ENCODE assay signal across 30 cellular contexts in the genomic region with DNA sequence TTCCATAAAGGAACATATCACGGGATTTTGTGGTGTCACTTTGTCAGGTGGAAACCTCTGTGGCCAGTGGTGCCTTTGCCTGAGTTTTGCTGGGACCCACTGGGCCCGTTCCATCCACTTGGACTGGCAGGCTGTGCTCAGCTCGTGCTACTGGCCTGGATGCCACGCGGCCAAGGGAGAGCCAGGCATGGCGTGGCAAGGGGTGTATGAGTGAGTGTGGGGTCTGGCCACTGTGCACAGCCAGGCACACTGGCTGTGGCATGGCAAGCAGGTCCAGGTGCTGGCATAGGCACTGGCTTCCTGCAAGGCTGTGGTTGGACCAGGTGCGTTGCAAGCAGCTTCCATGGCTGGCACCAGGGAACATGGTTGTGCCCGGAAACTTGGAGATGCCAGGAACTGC.
"Had no signal": no experiment of that assay in that cellular context is flagged by ENCODE, and none has a peak within 500 bp of the region (broad histone marks: within the 10 kb centered on the region; RNA-seq: fewer than 3 reads in every experiment).

No MANE protein-coding gene starts in this region.

- H3K27me3 Mint-ChIP-seq: activated CD4-positive, alpha-beta memory T cell treated with anti-CD3 and anti-CD28 coated beads for 36 hours; activated CD4-positive, alpha-beta T cell treated with anti-CD3 and anti-CD28 coated beads for 36 hours; activated CD4-positive, alpha-beta T cell treated with anti-CD3 and anti-CD28 coated beads, Interleukin-2, amount 10 ng/mL, durations not matched to agents 24 days and 14 days; activated CD8-positive, alpha-beta memory T cell treated with anti-CD3 and anti-CD28 coated beads, Interleukin-2, amount 10 ng/mL, durations not matched to agents 7 days and 5 days; activated naive CD8-positive, alpha-beta T cell had no signal

- H3K4me3 ChIP-seq: colonic mucosa, esophagus squamous epithelium, gastroesophageal sphincter had no signal

- DNase-seq: activated CD4-positive, alpha-beta memory T cell treated with anti-CD3 and anti-CD28 coated beads for 36 hours; activated CD4-positive, alpha-beta T cell treated with anti-CD3 and anti-CD28 coated beads for 36 hours; activated CD4-positive, alpha-beta T cell treated with anti-CD3 and anti-CD28 coated beads, Interleukin-2, amount 10 ng/mL, durations not matched to agents 24 days and 14 days; activated CD4-positive, CD25-positive, alpha-beta regulatory T cell; activated CD4-positive, CD25-positive, alpha-beta regulatory T cell treated with anti-CD3 and anti-CD28 coated beads, Interleukin-2, amount 50 U/mL, for 72 hours; activated CD8-positive, alpha-beta memory T cell treated with anti-CD3 and anti-CD28 coated beads, Interleukin-2, amount 10 ng/mL, durations not matched to agents 7 days and 5 days; activated CD8-positive, alpha-beta memory T cell treated with anti-CD3 and anti-CD28 coated beads, Interleukin-2, amount 50 U/mL, for 4 hours; activated CD8-positive, alpha-beta T cell treated with anti-CD3 and anti-CD28 coated beads, Interleukin-2, amount 10 ng/mL, durations not matched to agents 7 days and 5 days; activated effector memory CD4-positive, alpha-beta T cell treated with anti-CD3 and anti-CD28 coated beads, Interleukin-2, amount 50 U/mL, for 16 hours; activated naive CD4-positive, alpha-beta T cell treated with anti-CD3 and anti-CD28 coated beads, Interleukin-2, amount 50 U/mL, for 16 hours; activated naive CD4-positive, alpha-beta T cell treated with Interleukin-2 at 50 U/mL for 16 hours; activated T-cell treated with anti-CD3 and anti-CD28 coated beads, Interleukin-2, amount 50 U/mL, for 1 hour; activated T-cell treated with anti-CD3 and anti-CD28 coated beads, Interleukin-2, amount 50 U/mL, for 48 hours; amniotic stem cell; anterior cingulate cortex; brain microvascular endothelial cell; colonic mucosa; effector CD8-positive, alpha-beta T cell; esophagus squamous epithelium; foreskin melanocyte; T-helper 2 cell had no signal

- H3K27ac Mint-ChIP-seq: activated CD4-positive, alpha-beta memory T cell treated with anti-CD3 and anti-CD28 coated beads for 36 hours; activated CD4-positive, alpha-beta T cell treated with anti-CD3 and anti-CD28 coated beads for 36 hours; activated CD4-positive, alpha-beta T cell treated with anti-CD3 and anti-CD28 coated beads, Interleukin-2, amount 10 ng/mL, durations not matched to agents 24 days and 14 days; activated CD8-positive, alpha-beta memory T cell treated with anti-CD3 and anti-CD28 coated beads, Interleukin-2, amount 10 ng/mL, durations not matched to agents 7 days and 5 days; activated CD8-positive, alpha-beta T cell treated with anti-CD3 and anti-CD28 coated beads, Interleukin-2, amount 10 ng/mL, durations not matched to agents 7 days and 5 days; activated naive CD8-positive, alpha-beta T cell; activated T-helper 1 cell treated with anti-CD3 and anti-CD28 coated beads, Interleukin-12 subunit alpha, Interleukin-12 subunit beta, Interleukin-2, Interleukin-4 antibody, amounts not matched to agents 30 ng/mL and 10 ng/mL and 1 ng/mL, durations not matched to agents 14 hours and 24 hours and 36 hours; activated T-helper 2 cell treated with anti-CD3 and anti-CD28 coated beads, Interferon-gamma antibody, Interleukin-2, Interleukin-4, amounts not matched to agents 10 μg/mL and 5 μg/mL and 100 μg/mL, durations not matched to agents 14 hours and 24 hours and 36 hours had no signal

- H3K9me3 Mint-ChIP-seq: activated CD4-positive, alpha-beta memory T cell treated with anti-CD3 and anti-CD28 coated beads for 36 hours; activated CD4-positive, alpha-beta T cell treated with anti-CD3 and anti-CD28 coated beads, Interleukin-2, amount 10 ng/mL, durations not matched to agents 24 days and 14 days; activated T-helper 1 cell treated with anti-CD3 and anti-CD28 coated beads, Interleukin-12 subunit alpha, Interleukin-12 subunit beta, Interleukin-2, Interleukin-4 antibody, amounts not matched to agents 30 ng/mL and 10 ng/mL and 1 ng/mL, durations not matched to agents 14 hours and 24 hours and 36 hours; activated T-helper 2 cell treated with anti-CD3 and anti-CD28 coated beads, Interferon-gamma antibody, Interleukin-2, Interleukin-4, amounts not matched to agents 10 μg/mL and 5 μg/mL and 100 μg/mL, durations not matched to agents 14 hours and 24 hours and 36 hours had no signal

- H3K4me3 Mint-ChIP-seq: activated CD4-positive, alpha-beta memory T cell treated with anti-CD3 and anti-CD28 coated beads for 36 hours; activated CD4-positive, alpha-beta T cell treated with anti-CD3 and anti-CD28 coated beads for 36 hours; activated CD4-positive, alpha-beta T cell treated with anti-CD3 and anti-CD28 coated beads, Interleukin-2, amount 10 ng/mL, durations not matched to agents 24 days and 14 days; activated CD8-positive, alpha-beta memory T cell treated with anti-CD3 and anti-CD28 coated beads, Interleukin-2, amount 10 ng/mL, durations not matched to agents 7 days and 5 days; activated CD8-positive, alpha-beta T cell treated with anti-CD3 and anti-CD28 coated beads, Interleukin-2, amount 10 ng/mL, durations not matched to agents 7 days and 5 days; activated naive CD8-positive, alpha-beta T cell; activated T-helper 1 cell treated with anti-CD3 and anti-CD28 coated beads, Interleukin-12 subunit alpha, Interleukin-12 subunit beta, Interleukin-2, Interleukin-4 antibody, amounts not matched to agents 30 ng/mL and 10 ng/mL and 1 ng/mL, durations not matched to agents 14 hours and 24 hours and 36 hours had no signal

- H3K27me3 ChIP-seq: brain microvascular endothelial cell, colonic mucosa, esophagus squamous epithelium, gastroesophageal sphincter had no signal

- H3K4me1 Mint-ChIP-seq: activated CD4-positive, alpha-beta T cell treated with anti-CD3 and anti-CD28 coated beads for 36 hours; activated CD4-positive, alpha-beta T cell treated with anti-CD3 and anti-CD28 coated beads, Interleukin-2, amount 10 ng/mL, durations not matched to agents 24 days and 14 days; activated CD8-positive, alpha-beta memory T cell treated with anti-CD3 and anti-CD28 coated beads, Interleukin-2, amount 10 ng/mL, durations not matched to agents 7 days and 5 days had no signal

- H3K4me1 ChIP-seq: colonic mucosa, esophagus squamous epithelium, gastroesophageal sphincter had no signal

- H3K36me3 ChIP-seq: brain microvascular endothelial cell, colonic mucosa had no signal

- FAIRE-seq: astrocyte, bronchial epithelial cell, endometrium, endothelial cell of umbilical vein had no signal

- H3K27ac ChIP-seq: brain microvascular endothelial cell, colonic mucosa, epithelial cell of prostate, esophagus squamous epithelium, gastroesophageal sphincter had no signal

- ATAC-seq: activated CD4-positive, alpha-beta T cell treated with anti-CD3 and anti-CD28 coated beads for 36 hours; activated CD8-positive, alpha-beta memory T cell treated with anti-CD3 and anti-CD28 coated beads, Interleukin-2, amount 10 ng/mL, durations not matched to agents 7 days and 5 days; activated CD8-positive, alpha-beta T cell treated with anti-CD3 and anti-CD28 coated beads, Interleukin-2, amount 10 ng/mL, durations not matched to agents 7 days and 5 days had no signal

- H3K9me3 ChIP-seq: colonic mucosa, esophagus squamous epithelium, gastroesophageal sphincter had no signal
